ENCODE assay signal across 8 cellular contexts in the genomic region with DNA sequence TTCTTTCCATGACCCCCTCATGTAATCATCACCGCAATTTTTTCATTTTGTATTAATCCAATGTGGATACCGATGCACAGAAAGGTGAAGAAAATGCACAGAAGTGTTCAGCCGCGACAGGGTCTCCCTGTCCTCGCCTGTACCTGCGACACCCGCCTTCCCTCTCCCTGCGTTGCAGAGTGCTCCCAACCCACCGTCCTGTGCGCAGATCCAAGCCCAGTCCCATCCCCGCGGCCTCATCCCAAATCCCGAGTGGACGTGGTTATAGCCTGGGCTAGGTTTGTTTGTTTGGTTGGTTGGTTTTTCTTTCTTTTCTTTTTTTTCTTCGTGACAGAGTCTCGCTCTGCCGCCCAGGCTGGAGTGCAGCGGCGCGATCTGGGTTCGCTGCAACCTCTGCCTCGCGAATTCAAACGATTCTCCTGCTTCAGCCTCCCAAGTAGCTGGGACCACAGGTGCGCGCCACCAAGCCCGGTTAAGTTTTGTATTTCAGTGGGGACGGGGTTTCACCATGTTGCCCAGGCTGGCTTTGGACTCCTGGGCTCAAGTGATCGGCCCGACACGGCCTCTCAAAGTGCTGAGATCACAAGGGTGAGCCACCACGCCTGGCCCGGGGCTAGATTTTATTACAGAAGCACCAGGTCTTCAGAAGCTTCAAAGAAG. TPM values are rescaled to one million over a fixed set of nuclear protein-coding genes. Genes with fewer than 3 reads are reported as not detected.
DNase-seq lines count a peak whose midpoint lies in the region; ATAC-seq and TF ChIP-seq lines count a peak whose summit lies in the region.

No MANE protein-coding gene starts in this region.

- WGBS in urinary bladder: 26% methylated on average over 33 of the region's 33 CpGs

- no peaks in the 10 kb centered on the region for H3K9me3 ChIP-seq in mucosa of rectum (ENCODE audit: control insufficient read depth in 2 of 2, low read length in 2 of 2)

- H3K27me3 Mint-ChIP-seq in activated naive CD4-positive, alpha-beta T cell treated with anti-CD3 and anti-CD28 coated beads, Interleukin-2, amount 10 ng/mL, durations not matched to agents 7 days and 5 days: peaks cover 89% of the 10 kb centered on the region
- H3K27me3 Mint-ChIP-seq in chondrocyte (ENCODE audit: low read depth): peaks cover 15% of the 10 kb centered on the region

- H3K4me3 Mint-ChIP-seq in activated naive CD4-positive, alpha-beta T cell treated with anti-CD3 and anti-CD28 coated beads, Interleukin-2, amount 10 ng/mL, durations not matched to agents 7 days and 5 days: peak overlapping the region; percentile 73
- peak overlapping the region; percentile 83 for H3K4me3 Mint-ChIP-seq in chondrocyte (ENCODE audit: unreplicated experiment)

- no peaks in the 10 kb centered on the region for H3K9me3 Mint-ChIP-seq in activated naive CD4-positive, alpha-beta T cell treated with anti-CD3 and anti-CD28 coated beads, Interleukin-2, amount 10 ng/mL, durations not matched to agents 7 days and 5 days
- no peaks in the 10 kb centered on the region for H3K9me3 Mint-ChIP-seq in chondrocyte (ENCODE audit: low read depth)

- peak; percentile 18 for TF ChIP-seq CTCF in chondrocyte (IDR thresholded peaks at IDR 0.05)

- H3K36me3 ChIP-seq in mucosa of rectum (ENCODE audit: control insufficient read depth in 2 of 2, insufficient read depth in 2 of 2, low read length in 2 of 2): no peaks in the 10 kb centered on the region
- H3K36me3 ChIP-seq in urinary bladder (ENCODE audit: insufficient read depth): no peaks in the 10 kb centered on the region

- H3K27ac ChIP-seq in mucosa of rectum (ENCODE audit: low read depth in 2 of 2, low read length in 2 of 2) (no peak overlapping the region), urinary bladder (ENCODE audit: low read depth) (no peak overlapping the region)

- DNase-seq in activated naive CD4-positive, alpha-beta T cell treated with anti-CD3 and anti-CD28 coated beads, Interleukin-2, amount 10 ng/mL, durations not matched to agents 7 days and 5 days: no peak
- DNase-seq in activated naive CD4-positive, alpha-beta T cell treated with anti-CD3 and anti-CD28 coated beads, Interleukin-2, amount 50 U/mL, for 16 hours: no peak
- peak; percentile 69 for DNase-seq in chondrocyte (ENCODE audit: low spot score)
- no peak for DNase-seq in NCI-H187 treated with DMSO at 0.1 percent for 48 hours (lab: John Stamatoyannopoulos, UW)
- DNase-seq in HPDE6-E6E7 (ENCODE audit: extremely low spot score): no peak

- H3K4me1 ChIP-seq in mucosa of rectum (ENCODE audit: control insufficient read depth in 2 of 2, insufficient read depth in 2 of 2, low read length in 2 of 2) (peaks cover 15 to 21% of the 10 kb centered on the region in 2 donors), urinary bladder (ENCODE audit: insufficient read depth) (no peaks in the 10 kb centered on the region)

- peaks cover 0 to 15% of the 10 kb centered on the region in 2 donors for H3K27me3 ChIP-seq in mucosa of rectum (ENCODE audit: control insufficient read depth in 2 of 2, insufficient read depth in 2 of 2, low read length in 2 of 2)

- no peaks in the 10 kb centered on the region for H3K36me3 Mint-ChIP-seq in activated naive CD4-positive, alpha-beta T cell treated with anti-CD3 and anti-CD28 coated beads, Interleukin-2, amount 10 ng/mL, durations not matched to agents 7 days and 5 days
- H3K36me3 Mint-ChIP-seq in chondrocyte (ENCODE audit: low read depth): peaks cover 2% of the 10 kb centered on the region

- ATAC-seq in HG02938 (IDR thresholded peaks at IDR 0.05; ENCODE audit: unreplicated experiment): no peak

- no peak overlapping the region for H3K27ac Mint-ChIP-seq in activated naive CD4-positive, alpha-beta T cell treated with anti-CD3 and anti-CD28 coated beads, Interleukin-2, amount 10 ng/mL, durations not matched to agents 7 days and 5 days
- H3K27ac Mint-ChIP-seq in chondrocyte (ENCODE audit: unreplicated experiment): peak overlapping the region; percentile 15

- peaks cover 33% of the 10 kb centered on the region for H3K4me1 Mint-ChIP-seq in activated naive CD4-positive, alpha-beta T cell treated with anti-CD3 and anti-CD28 coated beads, Interleukin-2, amount 10 ng/mL, durations not matched to agents 7 days and 5 days
- H3K4me1 Mint-ChIP-seq in chondrocyte (ENCODE audit: low read depth): peaks cover 25% of the 10 kb centered on the region

- peak overlapping the region; percentile 14 to 41 for H3K9ac ChIP-seq in mucosa of rectum (ENCODE audit: low read depth in 1 of 2, low read length in 2 of 2)

- peak overlapping the region; percentile 66 to 74 for H3K4me3 ChIP-seq in mucosa of rectum (ENCODE audit: low read length in 2 of 2)
- peak overlapping the region; percentile 13 for H3K4me3 ChIP-seq in urinary bladder (ENCODE audit: low read depth, low read length)

- CTCF ChIA-PET in activated naive CD4-positive, alpha-beta T cell treated with anti-CD3 and anti-CD28 coated beads, Interleukin-2, amount 10 ng/mL, durations not matched to agents 7 days and 5 days (lab: Charles Lee): interaction anchor here (1.0 to 2.6 kb wide), 6 partner anchors 81 to 94 kb away, joined by 3 to 20 read pairs (median 6); no protein-coding TSS in a partner anchor

RNA-seq across cellular contexts. Expression of gene RAET1G, which starts 0.5 kb away (rescaled TPM):
- total RNA-seq in chondrocyte (0.51 to 0.60 TPM (median 0.54 TPM) in 3 replicates), urinary bladder (1.2 TPM)
- polyA plus RNA-seq in urinary bladder: 3.4 TPM

RNA-seq across cellular contexts. Expression of gene ULBP2, which starts 18.4 kb away (rescaled TPM):
- total RNA-seq in chondrocyte (7.7 to 15.1 TPM (median 13.9 TPM) in 3 replicates), urinary bladder (0.26 TPM)
- polyA plus RNA-seq in urinary bladder: 0.49 TPM

RNA-seq across cellular contexts. Expression of gene RAET1E, which starts 25.5 kb away (rescaled TPM):
- total RNA-seq in chondrocyte: not detected in 3 replicates
- total RNA-seq in urinary bladder: 0.74 TPM
- polyA plus RNA-seq in urinary bladder: 0.99 TPM

RNA-seq across cellular contexts. Expression of gene ULBP1, which starts 40.3 kb away (rescaled TPM):
- total RNA-seq in chondrocyte (2.8 to 29.8 TPM (median 29.8 TPM) in 3 replicates), urinary bladder (0.16 TPM)
- polyA plus RNA-seq in urinary bladder: 0.03 TPM

RNA-seq across cellular contexts. Expression of gene LRP11, which starts 59.3 kb away (rescaled TPM):
- total RNA-seq in chondrocyte (61.4 to 81.7 TPM (median 61.9 TPM) in 3 replicates), urinary bladder (50.2 TPM)
- polyA plus RNA-seq in urinary bladder: 26.6 TPM
